19 cellular contexts compared by ENCODE assay signal in the genomic region with DNA sequence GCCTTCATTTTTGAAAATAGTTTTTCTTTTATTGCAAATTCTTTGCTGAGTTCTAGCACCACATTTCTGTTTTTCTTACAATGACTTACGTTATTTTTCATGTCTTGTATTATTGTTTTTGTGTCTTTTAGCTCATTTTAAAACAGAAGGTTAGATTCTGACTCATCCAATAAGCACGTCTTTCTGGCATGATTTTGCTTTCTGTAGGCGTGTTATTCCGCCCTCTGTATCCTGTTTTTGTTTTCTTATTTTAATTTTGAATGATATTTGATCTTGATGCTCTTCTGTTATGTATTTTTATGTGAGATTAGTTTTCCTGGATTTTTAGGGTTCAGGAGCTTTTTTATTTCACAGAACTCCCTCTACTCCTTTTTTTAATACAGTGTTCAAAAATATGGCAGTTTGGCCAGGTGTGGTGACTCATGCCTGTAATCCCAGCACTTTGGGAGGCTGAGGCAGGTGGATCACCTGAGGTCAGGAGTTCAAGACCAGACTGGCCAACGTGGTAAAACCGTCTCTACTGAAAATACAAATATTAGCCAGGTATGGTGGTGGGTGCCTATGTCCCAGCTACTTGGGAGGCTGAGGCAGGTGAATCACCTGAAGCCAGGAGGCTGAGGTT.
DNase-seq lines count a peak whose midpoint lies in the region; TF ChIP-seq lines count a peak whose summit lies in the region.
"Had no signal": no experiment of that assay in that cellular context is flagged by ENCODE, and none has a peak within 500 bp of the region (broad histone marks: within the 10 kb centered on the region; RNA-seq: fewer than 3 reads in every experiment).

No MANE protein-coding gene starts in this region.

- no peak overlapping the region for H3K4me3 Mint-ChIP-seq in neural progenitor cell
- H3K4me3 Mint-ChIP-seq: activated B cell treated with CpG ODN at 0.5 μM for 24 hours; activated naive CD4-positive, alpha-beta T cell treated with anti-CD3 and anti-CD28 coated beads for 36 hours; CD4-positive, alpha-beta T cell; central memory CD8-positive, alpha-beta T cell; IgD-negative memory B cell; T-cell had no signal

- H3K4me3 ChIP-seq in HFF-Myc (replicated peaks; ENCODE audit: low read depth, low read length) (no peak overlapping the region), smooth muscle cell (no peak overlapping the region), neural progenitor cell (no peak overlapping the region), thyroid gland (replicated peaks in 1 of 3) (no peak overlapping the region)
- H3K4me3 ChIP-seq: upper lobe of right lung had no signal

- H3K4me1 Mint-ChIP-seq in neural progenitor cell: peaks cover 11% of the 10 kb centered on the region
- H3K4me1 Mint-ChIP-seq: activated B cell treated with CpG ODN at 0.5 μM for 24 hours; central memory CD8-positive, alpha-beta T cell; T-cell had no signal

- H3K9me3 ChIP-seq in smooth muscle cell (replicated peaks; ENCODE audit: low read depth) (no peaks in the 10 kb centered on the region), neural progenitor cell (ENCODE audit: low read depth) (no peaks in the 10 kb centered on the region), thyroid gland (no peaks in the 10 kb centered on the region)
- H3K9me3 ChIP-seq: upper lobe of right lung had no signal

- DNase-seq in HFF-Myc (ENCODE audit: extremely low read depth, low read depth) (peak; percentile 38), amniotic epithelial cell (ENCODE audit: low read depth) (peak; percentile 36), fibroblast of peridontal ligament (ENCODE audit: extremely low read depth) (peak; percentile 13), smooth muscle cell (lab: John Stamatoyannopoulos, UW; ENCODE audit: unreplicated experiment) (no peak), mucosa of gallbladder (ENCODE audit: low spot score) (no peak), neural progenitor cell (ENCODE audit: low spot score) (no peak), thyroid gland (no peak)
- no peak for DNase-seq in activated CD4-positive, alpha-beta T cell treated with anti-CD3 and anti-CD28 coated beads for 1 hour
- DNase-seq: activated B cell treated with CpG ODN at 0.5 μM for 24 hours; activated naive CD4-positive, alpha-beta T cell treated with anti-CD3 and anti-CD28 coated beads for 36 hours; CD4-positive, alpha-beta T cell; NCI-H1694 treated with DMSO at 0.1 percent for 48 hours; NCI-H524 treated with DMSO at 0.1 percent for 48 hours; right cardiac atrium; T-cell; upper lobe of right lung had no signal

- TF ChIP-seq CTCF in HFF-Myc (IDR thresholded peaks at IDR 0.05; ENCODE audit: low read depth, low read length, missing control alignments): no peak
- TF ChIP-seq CTCF in smooth muscle cell (IDR thresholded peaks at IDR 0.05; ENCODE audit: borderline replicate concordance, insufficient read depth, poor library complexity, severe bottlenecking): no peak
- TF ChIP-seq CTCF in neural progenitor cell (IDR thresholded peaks at IDR 0.05): no peak
- TF ChIP-seq CTCF in thyroid gland (IDR thresholded peaks at IDR 0.05): no peak

- 75% methylated on average over 6 of the region's 6 CpGs for WGBS in smooth muscle cell (ENCODE audit: low lambda C conversion rate)
- WGBS in thyroid gland, 2 donors: 72 to 78% methylated on average over 6 of the region's 6 CpGs

- peaks cover 6% of the 10 kb centered on the region for H3K36me3 Mint-ChIP-seq in neural progenitor cell
- H3K36me3 Mint-ChIP-seq: stimulated activated effector memory CD8-positive, alpha-beta T cell treated with anti-CD3 and anti-CD28 coated beads, Interleukin-12 subunit alpha, Interleukin-12 subunit beta, amount 100 ng/mL, for 72 hours; T-cell had no signal

- no peak overlapping the region for H3K27ac Mint-ChIP-seq in neural progenitor cell
- H3K27ac Mint-ChIP-seq: activated B cell treated with CpG ODN at 0.5 μM for 24 hours; activated naive CD4-positive, alpha-beta T cell treated with anti-CD3 and anti-CD28 coated beads for 36 hours; CD4-positive, alpha-beta T cell; stimulated activated effector memory CD8-positive, alpha-beta T cell treated with anti-CD3 and anti-CD28 coated beads, Interleukin-12 subunit alpha, Interleukin-12 subunit beta, amount 100 ng/mL, for 72 hours; T-cell had no signal

- H3K27ac ChIP-seq in smooth muscle cell (ENCODE audit: low read depth): no peak overlapping the region
- H3K27ac ChIP-seq in neural progenitor cell: no peak overlapping the region
- no peak overlapping the region for H3K27ac ChIP-seq in thyroid gland
- H3K27ac ChIP-seq: upper lobe of right lung had no signal

- no peaks in the 10 kb centered on the region for H3F3A ChIP-seq in smooth muscle cell (ENCODE audit: low read depth)
- H3F3A ChIP-seq in neural progenitor cell (ENCODE audit: low read depth): no peaks in the 10 kb centered on the region

- H3K27me3 ChIP-seq in smooth muscle cell (ENCODE audit: low read depth) (no peaks in the 10 kb centered on the region), neural progenitor cell (no peaks in the 10 kb centered on the region), thyroid gland (no peaks in the 10 kb centered on the region)
- H3K27me3 ChIP-seq: upper lobe of right lung had no signal

- intact Hi-C loops in thyroid gland (cut with DNase I): no loop called here

- TF ChIP-seq POLR2A in thyroid gland (IDR thresholded peaks at IDR 0.05): no peak

- peaks cover 6% of the 10 kb centered on the region for H3K27me3 Mint-ChIP-seq in neural progenitor cell (ENCODE audit: insufficient read depth, low read depth)

- H3K9ac ChIP-seq in smooth muscle cell (ENCODE audit: low read depth) (no peak overlapping the region), neural progenitor cell (no peak overlapping the region)

- H4K20me1 ChIP-seq in smooth muscle cell (ENCODE audit: low read depth) (no peaks in the 10 kb centered on the region), neural progenitor cell (ENCODE audit: low read depth) (no peaks in the 10 kb centered on the region)

- H3K79me2 ChIP-seq in smooth muscle cell (ENCODE audit: low read depth): no peaks in the 10 kb centered on the region
- no peaks in the 10 kb centered on the region for H3K79me2 ChIP-seq in neural progenitor cell (ENCODE audit: low read depth)

- peaks cover 5% of the 10 kb centered on the region for H3K9me3 Mint-ChIP-seq in neural progenitor cell
- H3K9me3 Mint-ChIP-seq: activated naive CD4-positive, alpha-beta T cell treated with anti-CD3 and anti-CD28 coated beads for 36 hours; central memory CD8-positive, alpha-beta T cell had no signal

- H3K4me1 ChIP-seq in smooth muscle cell (ENCODE audit: low read depth) (no peaks in the 10 kb centered on the region), neural progenitor cell (peaks cover 4% of the 10 kb centered on the region), thyroid gland (peaks cover 11 to 26% of the 10 kb centered on the region in 2 donors)
- H3K4me1 ChIP-seq: upper lobe of right lung had no signal

- H2AFZ ChIP-seq in smooth muscle cell (ENCODE audit: low read depth) (no peak overlapping the region), neural progenitor cell (replicated peaks) (no peak overlapping the region)

- H3K36me3 ChIP-seq in smooth muscle cell (ENCODE audit: low read depth) (no peaks in the 10 kb centered on the region), neural progenitor cell (no peaks in the 10 kb centered on the region), thyroid gland (no peaks in the 10 kb centered on the region)
- H3K36me3 ChIP-seq: upper lobe of right lung had no signal

- H3K4me2 ChIP-seq in smooth muscle cell: peak overlapping the region; percentile 24
- H3K4me2 ChIP-seq in neural progenitor cell: no peak overlapping the region

Comparison
In these comparisons a context has a peak if more than half of its experiments do, and no peak if none do; other contexts are left out.
1. DNase-seq: peak in HFF-Myc (single experiment), amniotic epithelial cell (single experiment) and fibroblast of peridontal ligament (single experiment); none in smooth muscle cell (single experiment), activated CD4-positive, alpha-beta T cell treated with anti-CD3 and anti-CD28 coated beads for 1 hour (single experiment), mucosa of gallbladder (single experiment), neural progenitor cell (single experiment) and thyroid gland (0 of 2).